23 cellular contexts compared by ENCODE assay signal in the genomic region with DNA sequence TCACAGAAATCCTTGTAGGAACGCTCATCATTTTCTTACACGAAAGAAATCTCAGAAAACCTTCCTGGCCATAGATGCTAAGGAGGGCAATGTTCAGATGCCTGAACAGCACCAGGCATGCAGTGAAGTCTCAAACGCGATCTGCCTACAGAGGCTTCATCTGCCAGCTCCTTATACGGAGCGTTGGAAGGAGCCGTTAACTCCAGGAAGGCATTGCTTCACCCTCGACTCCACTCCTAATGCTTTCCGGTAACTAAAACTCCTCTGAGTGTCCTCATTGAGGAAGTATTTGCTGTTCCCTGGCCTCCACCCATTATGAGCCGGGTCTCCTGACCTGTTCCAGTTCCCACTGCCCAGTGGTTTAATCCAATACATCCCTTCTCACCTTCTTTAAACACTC.
"Had no signal": no experiment of that assay in that cellular context is flagged by ENCODE, and none has a peak within 500 bp of the region (broad histone marks: within the 10 kb centered on the region; RNA-seq: fewer than 3 reads in every experiment).

No MANE protein-coding gene starts in this region.

- H3K36me3 ChIP-seq: esophagus squamous epithelium, left ventricle myocardium inferior, neutrophil, stomach, thyroid gland, upper lobe of left lung had no signal

- ATAC-seq: sciatic nerve had no signal

- H3K9me3 ChIP-seq: neutrophil, thyroid gland, upper lobe of left lung had no signal

- DNase-seq: activated CD4-positive, alpha-beta memory T cell treated with anti-CD3 and anti-CD28 coated beads for 36 hours; activated CD4-positive, alpha-beta T cell treated with anti-CD3 and anti-CD28 coated beads, Interleukin-2, amount 10 ng/mL, durations not matched to agents 24 days and 14 days; activated CD4-positive, CD25-positive, alpha-beta regulatory T cell treated with anti-CD3 and anti-CD28 coated beads, Interleukin-2, amount 50 U/mL, for 72 hours; activated CD8-positive, alpha-beta memory T cell treated with anti-CD3 and anti-CD28 coated beads, Interleukin-2, amount 50 U/mL, for 4 hours; activated gamma-delta T cell; activated naive CD4-positive, alpha-beta T cell treated with anti-CD3 and anti-CD28 coated beads, Interleukin-2, amount 50 U/mL, for 16 hours; activated T-cell treated with anti-CD3 and anti-CD28 coated beads, Interleukin-2, amount 50 U/mL, for 1 hour; amniotic stem cell; endodermal cell; esophagus squamous epithelium; left ventricle myocardium inferior; naive B cell; nephron progenitor cell; stimulated activated CD4-positive, alpha-beta T cell treated with anti-CD3 and anti-CD28 coated beads, Interleukin-12 subunit alpha, Interleukin-12 subunit beta, amount 100 ng/mL, for 4 hours; stimulated activated CD4-positive, alpha-beta T cell treated with anti-CD3 and anti-CD28 coated beads, Interleukin-4, amount 100 ng/mL, for 1 hour; stomach; T1000; thyroid gland had no signal

- H3K4me3 ChIP-seq: esophagus squamous epithelium, left ventricle myocardium inferior, lung, skin epidermis, stomach, thyroid gland, upper lobe of left lung had no signal

- H3K4me1 ChIP-seq: left ventricle myocardium inferior, stomach, thyroid gland, upper lobe of left lung had no signal

- H3K27me3 ChIP-seq: esophagus squamous epithelium, neutrophil, stomach, thyroid gland, upper lobe of left lung had no signal

- H3K27ac ChIP-seq: esophagus squamous epithelium, left ventricle myocardium inferior, neutrophil, skin epidermis, stomach, thyroid gland, upper lobe of left lung had no signal
